Comparison of ENCODE assay signal across 8 cellular contexts in the genomic region with DNA sequence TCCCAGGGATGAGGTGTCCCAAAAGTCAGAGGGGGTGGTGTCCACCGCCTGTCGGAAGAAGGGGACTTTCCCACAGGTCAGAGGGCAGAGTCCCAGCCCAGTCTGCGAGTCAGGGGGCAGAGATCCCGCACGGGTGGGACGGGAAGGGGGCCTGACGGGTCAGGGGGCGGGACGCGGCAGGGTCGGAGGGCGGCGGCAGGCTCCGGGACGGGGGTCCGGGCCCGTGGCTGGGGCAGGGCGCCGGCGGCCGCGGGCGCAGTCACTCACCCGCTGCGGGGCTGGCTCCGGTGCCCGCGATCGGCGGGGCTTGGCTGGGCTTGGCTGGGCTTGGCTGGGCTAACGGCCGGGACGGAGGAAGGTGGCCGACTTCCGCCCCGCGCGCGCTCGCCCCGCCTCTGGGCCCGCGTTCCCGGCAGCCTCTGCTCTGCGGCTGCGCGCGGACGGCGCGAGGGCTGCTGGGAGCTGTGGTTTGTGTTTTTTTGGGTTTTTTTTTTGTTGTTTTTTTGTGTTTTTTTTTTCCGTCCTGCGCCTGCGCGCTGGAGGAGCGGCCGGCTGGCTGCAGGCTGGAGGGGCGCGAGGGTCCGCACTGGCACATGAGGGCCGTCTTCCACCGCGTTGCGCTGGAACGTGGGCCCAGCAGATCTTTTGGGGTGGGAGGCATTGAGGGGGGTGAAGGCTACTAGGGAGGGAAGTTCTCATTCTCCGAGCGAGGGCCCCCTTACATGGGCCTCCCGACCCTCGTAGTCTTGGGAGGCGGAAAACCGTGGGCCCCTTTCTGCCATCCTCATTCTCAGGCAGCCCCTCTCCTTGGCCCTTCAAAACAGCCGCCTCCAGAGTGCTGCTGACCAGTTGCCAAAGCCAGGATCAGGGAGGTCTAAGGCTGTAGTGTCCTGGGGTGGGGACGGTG. TPM values are rescaled to one million over a fixed set of nuclear protein-coding genes. Genes with fewer than 3 reads are reported as not detected.
DNase-seq lines count a peak whose midpoint lies in the region; ATAC-seq and TF ChIP-seq lines count a peak whose summit lies in the region.

A gene (minus strand): TSS at position 368 of the 907 bp plus-strand sequence. CDS start 12,142 bp downstream, outside the sequence.

- DNase-seq in DMS153 treated with DMSO at 0.1 percent for 48 hours (lab: John Stamatoyannopoulos, UW; ENCODE audit: unreplicated experiment) (peak; percentile 51), HuH-7.5 (ENCODE audit: low spot score) (peak; percentile 86), foreskin fibroblast (peak; percentile 81 to 95), neural progenitor cell (ENCODE audit: low spot score) (peak; percentile 93), stromal cell of bone marrow (ENCODE audit: low read depth) (peak; percentile 78)
- DNase-seq in activated effector memory CD4-positive, alpha-beta T cell treated with anti-CD3 and anti-CD28 coated beads, Interleukin-2, amount 50 U/mL, for 16 hours, result peak; percentile 94

- peaks cover 18% of the 10 kb centered on the region for H3K27me3 Mint-ChIP-seq in neural progenitor cell (ENCODE audit: insufficient read depth, low read depth)

- peak within 1 kb of the TSS; percentile 84 for H3K9ac ChIP-seq in neural progenitor cell

- H3K4me2 ChIP-seq in neural progenitor cell, result peak within 1 kb of the TSS; percentile 98

- H3K9me3 ChIP-seq in neural progenitor cell (ENCODE audit: low read depth), result peaks cover 14% of the 10 kb centered on the region

- no peaks in the 10 kb centered on the region for H3K27me3 ChIP-seq in neural progenitor cell

- H3K36me3 Mint-ChIP-seq in neural progenitor cell, result no peaks in the 10 kb centered on the region

- peak; percentile 86 for ATAC-seq in GM21515 (IDR thresholded peaks at IDR 0.05; ENCODE audit: unreplicated experiment)

- peaks cover 27% of the 10 kb centered on the region for H3K4me1 Mint-ChIP-seq in neural progenitor cell

- H3K79me2 ChIP-seq in neural progenitor cell (ENCODE audit: low read depth), result peaks cover 32% of the 10 kb centered on the region

- peak; percentile 72 for TF ChIP-seq POLR2A in Raji (IDR thresholded peaks at IDR 0.05; ENCODE audit: insufficient read depth, low read depth, low read length)

- no peak within 1 kb of the TSS for H3K27ac ChIP-seq in neural progenitor cell

- H3K4me1 ChIP-seq in neural progenitor cell, result peaks cover 8% of the 10 kb centered on the region

- H3K4me3 Mint-ChIP-seq in neural progenitor cell, result peak within 1 kb of the TSS; percentile 96

- H3F3A ChIP-seq in neural progenitor cell (ENCODE audit: low read depth), result no peaks in the 10 kb centered on the region

- no peaks in the 10 kb centered on the region for H3K36me3 ChIP-seq in neural progenitor cell

- H3K27ac Mint-ChIP-seq in neural progenitor cell, result peak within 1 kb of the TSS; percentile 77

- peaks cover 34% of the 10 kb centered on the region for H4K20me1 ChIP-seq in neural progenitor cell (ENCODE audit: low read depth)

- H3K9me3 Mint-ChIP-seq in neural progenitor cell, result peaks cover 25% of the 10 kb centered on the region

- H2AFZ ChIP-seq in neural progenitor cell (replicated peaks), result peak within 1 kb of the TSS; percentile 81

- H3K4me3 ChIP-seq in foreskin fibroblast (ENCODE audit: low read depth in 1 of 2, low read length in 2 of 2) (peak within 1 kb of the TSS; percentile 87 to 99), neural progenitor cell (peak within 1 kb of the TSS; percentile 98)

- TF ChIP-seq CTCF in foreskin fibroblast (IDR thresholded peaks at IDR 0.05; ENCODE audit: low read depth, low read length) (no peak), neural progenitor cell (IDR thresholded peaks at IDR 0.05) (no peak)

RNA-seq across cellular contexts. Expression of the gene that starts here (rescaled TPM):
- total RNA-seq in neural progenitor cell (ENCODE audit: low replicate concordance), result 24.3 and 61.3 TPM in 2 replicates
